In the genomic region with DNA sequence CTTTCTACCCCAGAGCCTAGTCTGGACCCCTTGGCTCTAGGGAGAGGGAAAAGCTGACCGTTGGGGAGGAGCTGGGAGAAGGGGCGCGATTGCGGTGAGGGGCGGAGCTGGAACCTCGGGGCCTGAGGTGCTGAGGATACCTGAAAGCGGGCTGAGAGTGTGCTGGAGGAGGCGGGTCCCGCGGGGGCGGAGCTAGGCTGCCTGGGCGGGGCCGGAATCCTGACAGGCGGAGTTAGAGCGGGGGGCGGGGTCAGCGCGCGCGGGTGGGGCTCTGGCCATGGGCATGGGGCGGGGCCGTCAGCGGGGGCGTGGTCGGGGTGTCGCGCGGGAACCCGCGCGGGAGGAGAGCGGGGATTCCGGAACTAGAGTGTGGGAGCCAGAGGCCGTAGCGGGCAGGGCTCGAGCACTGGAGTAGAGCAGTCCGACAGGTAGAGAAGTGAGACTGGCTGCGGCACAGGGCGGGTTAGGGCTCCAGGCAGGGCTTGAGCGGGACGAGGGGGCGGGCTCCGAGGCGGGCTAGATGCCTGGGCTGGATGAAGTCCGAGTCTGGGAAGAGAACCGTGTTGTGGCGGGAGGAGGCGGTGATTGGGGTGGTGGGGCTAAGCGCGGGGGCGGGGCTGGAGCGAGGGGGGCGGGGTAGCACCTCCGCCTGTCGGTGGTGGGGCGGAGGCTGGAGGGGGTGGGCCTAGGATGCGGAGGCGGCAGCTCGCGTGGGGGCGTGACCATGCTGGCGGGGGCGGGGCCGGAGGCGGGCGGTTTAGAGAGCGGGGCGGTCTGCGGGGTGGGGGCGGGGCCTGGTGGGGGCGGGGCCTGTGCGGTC, we compare ENCODE assay signal across 8 cellular contexts. TPM values are rescaled to one million over a fixed set of nuclear protein-coding genes. Genes with fewer than 3 reads are reported as not detected.
DNase-seq lines count a peak whose midpoint lies in the region; ATAC-seq and TF ChIP-seq lines count a peak whose summit lies in the region.

A gene (plus strand): TSS at position 815 of the 820 bp plus-strand sequence. CDS start 35 bp downstream, outside the sequence.

- TF ChIP-seq EP300 in upper lobe of left lung (IDR thresholded peaks at IDR 0.05) = no peak

- peak within 1 kb of the TSS; percentile 81 to 99 (median 98) for H3K27ac ChIP-seq in heart right ventricle
- peak within 1 kb of the TSS; percentile 91 to 99 (median 96) for H3K27ac ChIP-seq in upper lobe of left lung

- peak; percentile 57 for ATAC-seq in HG02759 (IDR thresholded peaks at IDR 0.05; ENCODE audit: unreplicated experiment)
- ATAC-seq in heart right ventricle = peak; percentile 81 to 94 (median 90)
- ATAC-seq in upper lobe of left lung (ENCODE audit: low FRiP score in 2 of 2) = peak; percentile 93 to 97

- DNase-seq in GM10266 (ENCODE audit: extremely low spot score) (peak; percentile 98), NCI-H146 (lab: John Stamatoyannopoulos, UW) (peak; percentile 94), T follicular helper cell (ENCODE audit: low read depth) (peak; percentile 100), adipocyte (ENCODE audit: low read depth) (peak; percentile 98), heart right ventricle (peak; percentile 98 to 99), posterior vena cava (ENCODE audit: low spot score) (peak; percentile 100), upper lobe of left lung (peak; percentile 99 to 100)

- intact Hi-C loops in heart right ventricle (cut with DNase I) = loop anchor here in 1 of 10 donors (1.0 kb wide), 1 partner anchor 17 kb away; no protein-coding TSS in a partner anchor
- intact Hi-C loops in posterior vena cava (cut with DNase I) = no loop called here

- H3K4me3 ChIP-seq in adipocyte (ENCODE audit: low read length) (peak within 1 kb of the TSS; percentile 94), heart right ventricle (peak within 1 kb of the TSS; percentile 57 to 84 (median 72)), upper lobe of left lung (peak within 1 kb of the TSS; percentile 60 to 94 (median 72))

- H3K36me3 ChIP-seq in adipocyte (ENCODE audit: control insufficient read depth, insufficient read depth, low read length, severe bottlenecking) = peaks cover 13% of the 10 kb centered on the region
- H3K36me3 ChIP-seq in heart right ventricle = peaks cover 0 to 30% (median 13%) of the 10 kb centered on the region in 9 donors
- H3K36me3 ChIP-seq in upper lobe of left lung = peaks cover 8 to 27% (median 22%) of the 10 kb centered on the region in 4 donors

- 1 to 2% methylated on average over 50 to 71 of the region's 72 CpGs for WGBS in heart right ventricle, 2 donors
- 0 to 1% methylated on average over 19 to 46 of the region's 72 CpGs for WGBS in upper lobe of left lung, 2 donors

- H3K9me3 ChIP-seq in adipocyte (ENCODE audit: control insufficient read depth, low read length) (no peaks in the 10 kb centered on the region), heart right ventricle (no peaks in the 10 kb centered on the region), upper lobe of left lung (no peaks in the 10 kb centered on the region)

- H3K9ac ChIP-seq in adipocyte (ENCODE audit: low read length) = peak within 1 kb of the TSS; percentile 98

- H3K4me1 ChIP-seq in adipocyte (ENCODE audit: control insufficient read depth, insufficient read depth, low read length) (peaks cover 31% of the 10 kb centered on the region), heart right ventricle (peaks cover 11 to 59% (median 42%) of the 10 kb centered on the region in 9 donors), upper lobe of left lung (peaks cover 27 to 31% (median 30%) of the 10 kb centered on the region in 4 donors)

- no peak for TF ChIP-seq CTCF in GM10266 (IDR thresholded peaks at IDR 0.05; ENCODE audit: control insufficient read depth, insufficient read depth, low read depth, missing control alignments)
- TF ChIP-seq CTCF in heart right ventricle (IDR thresholded peaks at IDR 0.05) = no peak
- no peak for TF ChIP-seq CTCF in upper lobe of left lung (IDR thresholded peaks at IDR 0.05)

- H3K27me3 ChIP-seq in adipocyte (replicated peaks; ENCODE audit: control insufficient read depth, insufficient read depth, low read length) = no peaks in the 10 kb centered on the region
- no peaks in the 10 kb centered on the region for H3K27me3 ChIP-seq in heart right ventricle
- no peaks in the 10 kb centered on the region for H3K27me3 ChIP-seq in upper lobe of left lung

- no peak for TF ChIP-seq POLR2A in upper lobe of left lung (IDR thresholded peaks at IDR 0.05)

RNA-seq across cellular contexts. Expression of the gene that starts here (rescaled TPM):
- total RNA-seq in heart right ventricle (10 to 100 TPM in 8 of 10 donors, 1 to 10 TPM in 2; 9.2 to 14.2 (median 11.6) TPM), posterior vena cava (10 to 100 TPM; 28.2 to 38.6 TPM), upper lobe of left lung (10 to 100 TPM in 4 of 6 donors, 1 to 10 TPM in 1, under 1 TPM in 1; 0.59 to 28.3 (median 22.4) TPM)
- 10 to 100 TPM; 13.7 to 16.4 TPM for polyA plus RNA-seq in heart right ventricle

Comparison
In these comparisons a context has a peak if more than half of its experiments do, and no peak if none do; other contexts are left out.
1. Peak in every context shown above with its lines: DNase-seq, ATAC-seq, H3K4me3 ChIP-seq and H3K27ac ChIP-seq.